ENCODE assay signal across 19 cellular contexts in the genomic region with DNA sequence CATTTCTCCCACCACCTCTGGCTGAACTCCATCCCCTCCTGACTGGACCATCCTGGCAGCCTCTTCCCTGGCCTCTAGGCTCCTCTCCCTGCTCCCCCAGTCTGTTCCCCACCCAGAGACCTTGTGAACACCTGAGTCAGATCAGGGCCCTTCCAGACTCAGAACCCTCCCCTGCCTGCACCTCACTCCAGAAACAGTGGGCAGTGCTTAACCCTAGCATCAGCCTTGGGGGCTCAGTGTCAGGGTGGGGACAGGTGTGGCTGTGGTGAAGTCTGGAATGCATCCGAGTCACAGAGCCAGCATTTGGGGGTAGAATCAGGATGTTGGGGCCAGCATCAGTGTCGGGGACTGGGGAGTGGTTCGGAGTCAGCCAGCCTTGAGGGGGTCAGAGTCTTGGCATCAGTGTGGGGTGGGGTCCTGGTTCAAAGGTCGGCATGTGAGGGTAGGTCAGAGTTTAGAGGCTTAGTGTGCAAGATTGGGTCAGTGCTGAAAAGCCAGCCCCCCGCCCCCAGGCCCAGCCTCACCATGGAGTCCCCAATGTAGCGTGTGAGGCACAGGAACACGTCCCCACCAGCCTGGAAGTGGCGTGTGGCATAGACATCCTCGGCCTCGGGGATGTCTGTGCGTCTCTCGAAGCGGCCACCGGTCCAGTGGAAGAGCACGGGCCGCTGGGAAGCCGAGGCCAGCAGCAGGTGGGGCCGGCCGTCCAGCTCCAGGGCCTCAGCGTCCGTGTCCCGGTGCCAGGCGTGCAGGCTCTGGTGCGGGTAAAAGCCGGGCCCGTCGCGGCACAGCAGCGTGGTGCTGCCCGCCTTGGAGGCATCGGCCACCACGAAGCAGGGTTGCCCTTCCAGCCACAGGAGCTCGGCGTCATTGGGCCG. TPM values are rescaled to one million over a fixed set of nuclear protein-coding genes. Genes with fewer than 3 reads are reported as not detected.
DNase-seq lines count a peak whose midpoint lies in the region; ATAC-seq and TF ChIP-seq lines count a peak whose summit lies in the region.
"Had no signal": no experiment of that assay in that cellular context is flagged by ENCODE, and none has a peak within 500 bp of the region (broad histone marks: within the 10 kb centered on the region; RNA-seq: fewer than 3 reads in every experiment).

No MANE protein-coding gene starts in this region.

- TF ChIP-seq CTCF in right atrium auricular region (IDR thresholded peaks at IDR 0.05) (no peak), heart right ventricle (IDR thresholded peaks at IDR 0.05) (no peak), psoas muscle (IDR thresholded peaks at IDR 0.05) (no peak), uterus (IDR thresholded peaks at IDR 0.05) (no peak)

- H3K9me3 ChIP-seq in right atrium auricular region (no peaks in the 10 kb centered on the region), heart right ventricle (no peaks in the 10 kb centered on the region), psoas muscle (no peaks in the 10 kb centered on the region), uterus (no peaks in the 10 kb centered on the region)
- H3K9me3 ChIP-seq: ovary, spleen had no signal

- H3K36me3 ChIP-seq in right atrium auricular region (no peaks in the 10 kb centered on the region), heart right ventricle (no peaks in the 10 kb centered on the region), psoas muscle (ENCODE audit: insufficient read depth in 1 of 2, low read depth in 1 of 2) (no peaks in the 10 kb centered on the region), uterus (no peaks in the 10 kb centered on the region)
- H3K36me3 ChIP-seq: ovary, spleen had no signal

- no peak for DNase-seq in right atrium auricular region (ENCODE audit: low spot score)
- DNase-seq in heart right ventricle, result no peak
- DNase-seq in psoas muscle, result peak in 1 of 2 donors; percentile 59
- no peak for DNase-seq in uterus
- no peak for DNase-seq in NCI-H345 (lab: John Stamatoyannopoulos, UW)
- DNase-seq: central memory CD4-positive, alpha-beta T cell; immature natural killer cell; Kasumi-1; mesendoderm; NCI-H146; NCI-H510A treated with DMSO at 0.1 percent for 48 hours; OCI-M1 had no signal

- peaks cover 0 to 42% of the 10 kb centered on the region in 2 donors for H3K4me1 ChIP-seq in right atrium auricular region
- peaks cover 5 to 40% (median 29%) of the 10 kb centered on the region in 9 donors for H3K4me1 ChIP-seq in heart right ventricle
- H3K4me1 ChIP-seq in psoas muscle, result peaks cover 28% of the 10 kb centered on the region
- H3K4me1 ChIP-seq in uterus, result peaks cover 0 to 11% of the 10 kb centered on the region in 2 donors

- ATAC-seq in heart right ventricle, result no peak
- peak; percentile 35 for ATAC-seq in esophagus mucosa
- ATAC-seq in psoas muscle, result no peak
- ATAC-seq in HG02678 (IDR thresholded peaks at IDR 0.05; ENCODE audit: unreplicated experiment), result no peak
- ATAC-seq in GM18519 (IDR thresholded peaks at IDR 0.05; ENCODE audit: low FRiP score, unreplicated experiment), result no peak

- peak overlapping the region; percentile 1 to 40 for H3K27ac ChIP-seq in right atrium auricular region
- peak overlapping the region in 5 of 10 donors; percentile 2 to 44 (median 27) for H3K27ac ChIP-seq in heart right ventricle
- H3K27ac ChIP-seq in psoas muscle, result peak overlapping the region; percentile 36
- H3K27ac ChIP-seq in uterus, result peak overlapping the region; percentile 85 to 96

- H3K4me3 ChIP-seq in right atrium auricular region (peak overlapping the region in 1 of 2 donors; percentile 18), heart right ventricle (peak overlapping the region in 3 of 10 donors; percentile 5 to 29 (median 5)), psoas muscle (peak overlapping the region; percentile 28), uterus (no peak overlapping the region)
- H3K4me3 ChIP-seq: ovary had no signal

- TF ChIP-seq POLR2A in uterus (IDR thresholded peaks at IDR 0.05), result no peak

- intact Hi-C loops in heart right ventricle (cut with DNase I), result loop anchor here in 1 of 10 donors (2.0 kb wide), 1 partner anchor 13 kb away; the partner anchor contains the start of gene FXYD1
- intact Hi-C loops in psoas muscle (cut with DNase I), result no loop called here
- intact Hi-C loops in uterus (cut with DNase I; ENCODE audit: low total_unique reads), result no loop called here

- WGBS in heart right ventricle, 2 donors, result 85 to 91% methylated on average over 26 to 35 of the region's 35 CpGs
- 51 to 76% (median 54%) methylated on average over 26 to 35 of the region's 35 CpGs for whole genome bisulfite sequencing in psoas muscle, 3 donors

- H3K27me3 ChIP-seq in right atrium auricular region, result no peaks in the 10 kb centered on the region
- no peaks in the 10 kb centered on the region for H3K27me3 ChIP-seq in heart right ventricle
- no peaks in the 10 kb centered on the region for H3K27me3 ChIP-seq in psoas muscle (ENCODE audit: insufficient read depth in 3 of 3, low read length in 2 of 3)
- no peaks in the 10 kb centered on the region for H3K27me3 ChIP-seq in uterus
- H3K27me3 ChIP-seq: ovary, spleen had no signal

RNA-seq across cellular contexts. Expression of gene LGI4, which starts 8.9 kb away (rescaled TPM):
- total RNA-seq in right atrium auricular region (10 to 100 TPM; 10.9 to 42.5 TPM), heart right ventricle (10 to 100 TPM in 2 of 10 donors, 1 to 10 TPM in 8; 4.3 to 12.5 (median 7.5) TPM), esophagus mucosa (1.4 TPM), psoas muscle (10 to 100 TPM in 3 of 4 donors, 1 to 10 TPM in 1; 3.3 to 22.1 (median 17.3) TPM), uterus (10 to 100 TPM in 3 of 4 donors, 1 to 10 TPM in 1; 5.1 to 44.4 (median 19.7) TPM)
- polyA plus RNA-seq in heart right ventricle (10 to 100 TPM in 1 of 2 donors, 1 to 10 TPM in 1; 8.9 to 30.0 TPM), psoas muscle (10 to 100 TPM in 1 of 3 donors, 1 to 10 TPM in 2; 3.2 to 17.1 (median 9.5) TPM)
- polyA plus RNA-seq: immature natural killer cell had no signal

RNA-seq across cellular contexts. Expression of gene FXYD3, which starts 10.4 kb away (rescaled TPM):
- total RNA-seq in right atrium auricular region, result 1 to 10 TPM in 1 of 2 donors, under 1 TPM in 1; 0.98 to 1.6 TPM
- total RNA-seq in heart right ventricle, result 1 to 10 TPM in 3 of 10 donors, under 1 TPM in 4, not detected in 3; 0.51 to 2.1 (median 0.74) TPM
- polyA plus RNA-seq in heart right ventricle, result 1 to 10 TPM in 1 of 2 donors, under 1 TPM in 1; 0.78 to 2.7 TPM
- total RNA-seq in esophagus mucosa, result 736 TPM
- total RNA-seq in psoas muscle, result not detected
- under 1 TPM; 0.10 to 0.38 (median 0.13) TPM for polyA plus RNA-seq in psoas muscle
- total RNA-seq in uterus, result 1 to 10 TPM; 1.5 to 3.8 (median 1.6) TPM
- total RNA-seq: frontal cortex, spleen had no signal
- polyA plus RNA-seq: AG04450, immature natural killer cell had no signal

RNA-seq across cellular contexts. Expression of gene FXYD1, which starts 12.6 kb away (rescaled TPM):
- total RNA-seq in right atrium auricular region, result 100 to 1,000 TPM; 166 to 175 TPM
- 100 to 1,000 TPM; 451 to 819 (median 578) TPM for total RNA-seq in heart right ventricle
- polyA plus RNA-seq in heart right ventricle, result 100 to 1,000 TPM; 251 to 605 TPM
- 2.1 TPM for total RNA-seq in esophagus mucosa
- total RNA-seq in psoas muscle, result 100 to 1,000 TPM; 409 to 860 (median 548) TPM
- polyA plus RNA-seq in psoas muscle, result 100 to 1,000 TPM; 210 to 581 (median 299) TPM
- total RNA-seq in uterus, result 100 to 1,000 TPM in 2 of 4 donors, 10 to 100 TPM in 2; 18.1 to 214 (median 105) TPM
- total RNA-seq: frontal cortex had no signal

RNA-seq across cellular contexts. Expression of gene FXYD7, which starts 17.1 kb away (rescaled TPM):
- total RNA-seq in right atrium auricular region (not detected), heart right ventricle (under 1 TPM in 3 of 10 donors, not detected in 7; 0.28 to 0.37 (median 0.30) TPM), esophagus mucosa (not detected), psoas muscle (under 1 TPM in 3 of 4 donors, not detected in 1; 0.56 to 0.65 (median 0.58) TPM), uterus (1 to 10 TPM in 1 of 4 donors, under 1 TPM in 1, not detected in 2; 0.83 to 3.7 TPM)
- polyA plus RNA-seq in heart right ventricle (under 1 TPM in 1 of 2 donors, not detected in 1; 0.10 TPM), psoas muscle (under 1 TPM in 1 of 3 donors, not detected in 2; 0.13 TPM)
- polyA plus RNA-seq: AG04450 had no signal

RNA-seq across cellular contexts. Expression of gene FXYD5, which starts 28.6 kb away (rescaled TPM):
- 10 to 100 TPM; 31.3 to 77.7 TPM for total RNA-seq in right atrium auricular region
- 10 to 100 TPM; 13.9 to 36.6 (median 18.1) TPM for total RNA-seq in heart right ventricle
- polyA plus RNA-seq in heart right ventricle, result 10 to 100 TPM; 48.3 to 67.4 TPM
- 114 TPM for total RNA-seq in esophagus mucosa
- total RNA-seq in psoas muscle, result 10 to 100 TPM in 3 of 4 donors, 1 to 10 TPM in 1; 9.5 to 14.8 (median 11.7) TPM
- polyA plus RNA-seq in psoas muscle, result 10 to 100 TPM in 2 of 3 donors, 1 to 10 TPM in 1; 6.4 to 19.1 (median 11.5) TPM
- total RNA-seq in uterus, result 10 to 100 TPM; 10.9 to 86.2 (median 34.2) TPM
- total RNA-seq: frontal cortex had no signal

Comparison
In these comparisons a context has a peak if more than half of its experiments do, and no peak if none do; other contexts are left out.
1. RNA of gene FXYD3, which starts 10.4 kb away (total RNA-seq): 736 TPM in esophagus mucosa (single experiment); 0.98 to 1.6 TPM in right atrium auricular region, 1.5 to 3.8 TPM in uterus, 0.51 to 2.1 TPM in heart right ventricle and not detected in psoas muscle; every median in the first group is over 100 times any median in the second.